Comparison of ENCODE assay signal across 9 cellular contexts in genomic region chr7:70736715-70737460, GRCh38.
DNase-seq lines count a peak whose midpoint lies in the region; TF ChIP-seq lines count a peak whose summit lies in the region.
"Had no signal": no experiment of that assay in that cellular context is flagged by ENCODE, and none has a peak within 500 bp of the region (broad histone marks: within the 10 kb centered on the region; RNA-seq: fewer than 3 reads in every experiment).

No MANE protein-coding gene starts in this region.

- H3K27me3 ChIP-seq in BJ (ENCODE audit: control insufficient read depth, insufficient read depth, low read length) (no peaks in the 10 kb centered on the region), MG63 (no peaks in the 10 kb centered on the region)

- H3K9me3 ChIP-seq in MG63: no peaks in the 10 kb centered on the region

- TF ChIP-seq CTCF in BJ (IDR thresholded peaks at IDR 0.05; ENCODE audit: insufficient read depth, low read depth, low read length): no peak

- POLR2A ChIA-PET in BJ (lab: Charles Lee): no interaction called here

- DNase-seq in BJ (ENCODE audit: low read depth): peak; percentile 39
- peak; percentile 49 for DNase-seq in MG63
- DNase-seq in epithelial cell of prostate (ENCODE audit: low read depth, low spot score): no peak
- peak; percentile 64 for DNase-seq in non-pigmented ciliary epithelial cell (ENCODE audit: low read depth)
- DNase-seq in superior temporal gyrus (ENCODE audit: extremely low spot score): no peak
- DNase-seq in SK-N-DZ (ENCODE audit: low spot score): no peak
- no peak for DNase-seq in Ammon's horn (ENCODE audit: low spot score)
- no peak for DNase-seq in NCI-H1417 treated with DMSO at 0.1 percent for 48 hours (lab: John Stamatoyannopoulos, UW)
- DNase-seq: NCI-H510A treated with DMSO at 0.1 percent for 48 hours had no signal

- H3K4me3 ChIP-seq in BJ (ENCODE audit: low read depth, low read length) (peak overlapping the region; percentile 20), MG63 (peak overlapping the region; percentile 39)

- H3K27ac ChIP-seq in epithelial cell of prostate: peak overlapping the region; percentile 44

- CTCF ChIA-PET in BJ (lab: Yijun Ruan, JAX): no interaction called here

- H3K36me3 ChIP-seq in BJ (ENCODE audit: control insufficient read depth, insufficient read depth, low read length) (no peaks in the 10 kb centered on the region), MG63 (no peaks in the 10 kb centered on the region)

Comparison
In these comparisons a context has a peak if more than half of its experiments do, and no peak if none do; other contexts are left out.
1. DNase-seq: peak in BJ (single experiment), MG63 (single experiment) and non-pigmented ciliary epithelial cell (single experiment); none in epithelial cell of prostate (single experiment), superior temporal gyrus (single experiment), SK-N-DZ (single experiment), Ammon's horn (single experiment) and NCI-H1417 treated with DMSO at 0.1 percent for 48 hours (single experiment).